Comparison of ENCODE assay signal across 16 cellular contexts in genomic region chr3:23713641-23714040, GRCh38.
DNase-seq lines count a peak whose midpoint lies in the region; ATAC-seq and TF ChIP-seq lines count a peak whose summit lies in the region.
"Had no signal": no experiment of that assay in that cellular context is flagged by ENCODE, and none has a peak within 500 bp of the region (broad histone marks: within the 10 kb centered on the region; RNA-seq: fewer than 3 reads in every experiment).

No MANE protein-coding gene starts in this region.

- POLR2A ChIA-PET in RWPE1 (lab: Yijun Ruan, JAX; ENCODE audit: low non-redundant PET): no interaction called here
- POLR2A ChIA-PET in naive thymus-derived CD4-positive, alpha-beta T cell (lab: Charles Lee): no interaction called here

- H3K27ac Mint-ChIP-seq in HFFc6 (peak overlapping the region; percentile 83), glutamatergic neuron (ENCODE audit: unreplicated experiment) (peak overlapping the region; percentile 75)
- no peak overlapping the region for H3K27ac Mint-ChIP-seq in naive thymus-derived CD4-positive, alpha-beta T cell
- H3K27ac Mint-ChIP-seq: dendritic cell treated with granulocyte-macrophage colony-stimulating factor and Interleukin-4, amounts not matched to agents 40 ng/mL and 50 ng/mL, for 4 days had no signal

- H3K4me3 Mint-ChIP-seq in HFFc6 (peak overlapping the region; percentile 81), glutamatergic neuron (ENCODE audit: unreplicated experiment) (no peak overlapping the region)
- no peak overlapping the region for H3K4me3 Mint-ChIP-seq in naive thymus-derived CD4-positive, alpha-beta T cell
- H3K4me3 Mint-ChIP-seq: activated T-cell treated with anti-CD3 and anti-CD28 coated beads, Interleukin-2, amount 50 U/mL, for 4 hours; dendritic cell treated with granulocyte-macrophage colony-stimulating factor and Interleukin-4, amounts not matched to agents 40 ng/mL and 50 ng/mL, for 4 days had no signal

- no peaks in the 10 kb centered on the region for H3K9me3 Mint-ChIP-seq in HFFc6
- peaks cover 3% of the 10 kb centered on the region for H3K9me3 Mint-ChIP-seq in glutamatergic neuron (ENCODE audit: unreplicated experiment)
- peaks cover 0 to 13% (median 7%) of the 10 kb centered on the region in 11 donors for H3K9me3 Mint-ChIP-seq in naive thymus-derived CD4-positive, alpha-beta T cell

- no peaks in the 10 kb centered on the region for H3K27me3 ChIP-seq in naive thymus-derived CD4-positive, alpha-beta T cell (ENCODE audit: control insufficient read depth in 2 of 2, insufficient read depth in 2 of 2, low read length in 2 of 2)
- H3K27me3 ChIP-seq: adrenal gland, BLaER1, SJCRH30 had no signal

- no peaks in the 10 kb centered on the region; the same call in 1 of the 2 replicates for H3K27me3 Mint-ChIP-seq in HFFc6 (ENCODE audit: insufficient read depth)
- H3K27me3 Mint-ChIP-seq in glutamatergic neuron (ENCODE audit: unreplicated experiment): peaks cover 2% of the 10 kb centered on the region
- H3K27me3 Mint-ChIP-seq in naive thymus-derived CD4-positive, alpha-beta T cell: peaks cover 0 to 20% (median 6%) of the 10 kb centered on the region in 5 donors

- no peak overlapping the region for H3K27ac ChIP-seq in RWPE1
- H3K27ac ChIP-seq in naive thymus-derived CD4-positive, alpha-beta T cell (ENCODE audit: low read depth, low read length): no peak overlapping the region
- H3K27ac ChIP-seq: adrenal gland, BLaER1, SJCRH30 had no signal

- TF ChIP-seq CTCF in HFFc6 (IDR thresholded peaks at IDR 0.05): no peak
- TF ChIP-seq CTCF in glutamatergic neuron (IDR thresholded peaks at IDR 0.05; ENCODE audit: partially characterized antibody, unreplicated experiment): no peak
- TF ChIP-seq CTCF in RWPE1 (conservative IDR thresholded peaks at IDR 0.05; ENCODE audit: low read depth): no peak

- H3K4me3 ChIP-seq in naive thymus-derived CD4-positive, alpha-beta T cell (ENCODE audit: low read length): no peak overlapping the region
- H3K4me3 ChIP-seq: adrenal gland, BLaER1, SJCRH30 had no signal

- ATAC-seq in naive thymus-derived CD4-positive, alpha-beta T cell: no peak
- ATAC-seq: activated T-cell treated with anti-CD3 and anti-CD28 coated beads, Interleukin-2, amount 50 U/mL, for 4 hours had no signal

- no peaks in the 10 kb centered on the region for H3K4me1 ChIP-seq in naive thymus-derived CD4-positive, alpha-beta T cell (ENCODE audit: control insufficient read depth in 2 of 2, insufficient read depth in 2 of 2, low read length in 2 of 2)

- H3K36me3 ChIP-seq in naive thymus-derived CD4-positive, alpha-beta T cell (ENCODE audit: control insufficient read depth in 2 of 3, insufficient read depth in 3 of 3, low read length in 3 of 3): no peaks in the 10 kb centered on the region
- H3K36me3 ChIP-seq: adrenal gland, BLaER1, SJCRH30 had no signal

- H3K4me1 Mint-ChIP-seq in HFFc6 (ENCODE audit: low read depth) (peaks cover 32% of the 10 kb centered on the region), glutamatergic neuron (ENCODE audit: low read depth, unreplicated experiment) (peaks cover 38% of the 10 kb centered on the region)
- H3K4me1 Mint-ChIP-seq in naive thymus-derived CD4-positive, alpha-beta T cell: peaks cover 0 to 5% (median 0%) of the 10 kb centered on the region in 7 donors

- H3K36me3 Mint-ChIP-seq in HFFc6 (ENCODE audit: low read depth) (no peaks in the 10 kb centered on the region), glutamatergic neuron (ENCODE audit: unreplicated experiment) (peaks cover 5% of the 10 kb centered on the region)
- no peaks in the 10 kb centered on the region for H3K36me3 Mint-ChIP-seq in naive thymus-derived CD4-positive, alpha-beta T cell

- CTCF ChIA-PET in RWPE1 (lab: Yijun Ruan, JAX): no interaction called here
- CTCF ChIA-PET in naive thymus-derived CD4-positive, alpha-beta T cell (lab: Charles Lee): no interaction called here

- intact Hi-C loops in naive thymus-derived CD4-positive, alpha-beta T cell (cut with micrococcal nuclease): no loop called here

- DNase-seq in AG20443 (ENCODE audit: low spot score) (peak; percentile 28), HFFc6 (peak; percentile 57), T1000 (lab: John Stamatoyannopoulos, UW) (peak; percentile 20), glutamatergic neuron (no peak), activated gamma-delta T cell (lab: John Stamatoyannopoulos, UW) (no peak), RWPE1 (ENCODE audit: low spot score) (no peak), hippocampal formation (lab: John Stamatoyannopoulos, UW) (no peak)
- DNase-seq in naive thymus-derived CD4-positive, alpha-beta T cell: no peak
- DNase-seq: activated CD4-positive, alpha-beta T cell treated with anti-CD3 and anti-CD28 coated beads for 48 hours; activated naive CD4-positive, alpha-beta T cell; activated T-cell treated with anti-CD3 and anti-CD28 coated beads, Interleukin-2, amount 50 U/mL, for 4 hours; stimulated activated CD8-positive, alpha-beta memory T cell treated with anti-CD3 and anti-CD28 coated beads, Interleukin-4, amount 100 ng/mL, for 48 hours had no signal

- no peaks in the 10 kb centered on the region for H3K9me3 ChIP-seq in naive thymus-derived CD4-positive, alpha-beta T cell (ENCODE audit: control insufficient read depth in 2 of 3, low read length in 3 of 3)
- H3K9me3 ChIP-seq: adrenal gland, SJCRH30 had no signal

Comparison
In these comparisons a context has a peak if more than half of its experiments do, and no peak if none do; other contexts are left out.
1. DNase-seq: peak in AG20443 (single experiment), HFFc6 (single experiment) and T1000 (single experiment); none in glutamatergic neuron (single experiment), activated gamma-delta T cell (single experiment), RWPE1 (single experiment), hippocampal formation (0 of 2) and naive thymus-derived CD4-positive, alpha-beta T cell (0 of 9).
2. H3K27ac Mint-ChIP-seq: peak in HFFc6 (single experiment) and glutamatergic neuron (single experiment); none in naive thymus-derived CD4-positive, alpha-beta T cell (0 of 9).